16 cellular contexts compared by ENCODE assay signal in the genomic region with DNA sequence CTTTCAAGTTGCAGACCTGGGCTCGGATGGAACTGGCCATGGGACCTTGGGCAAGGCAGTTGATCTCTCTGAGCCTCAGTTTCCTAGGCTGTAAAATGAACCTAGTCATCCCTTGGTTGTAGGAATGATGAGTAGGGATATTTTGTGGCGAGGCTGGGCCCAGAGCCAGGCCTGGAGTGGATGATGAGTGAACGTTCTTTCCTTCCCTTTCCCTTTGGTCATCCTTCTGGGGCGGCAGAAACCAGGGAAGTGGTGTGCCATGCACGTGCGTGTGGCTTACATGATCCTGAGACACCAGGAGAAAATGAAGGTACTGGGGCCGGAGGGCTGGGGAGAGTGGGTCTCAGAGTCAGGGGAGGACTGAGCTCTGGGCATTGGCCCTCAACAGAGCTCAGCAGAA. TPM values are rescaled to one million over a fixed set of nuclear protein-coding genes. Genes with fewer than 3 reads are reported as not detected.
A peak's percentile ranks its signal among the peaks of the same experiment; 100 is the strongest.
DNase-seq lines count a peak whose midpoint lies in the region; ATAC-seq and TF ChIP-seq lines count a peak whose summit lies in the region.
"Had no signal": no experiment of that assay in that cellular context is flagged by ENCODE, and none has a peak within 500 bp of the region (broad histone marks: within the 10 kb centered on the region; RNA-seq: fewer than 3 reads in every experiment).

No MANE protein-coding gene starts in this region.

- H3K27me3 ChIP-seq in sigmoid colon = no peaks in the 10 kb centered on the region

- intact Hi-C loops in sigmoid colon (cut with DNase I) = no loop called here

- DNase-seq in AG20443 (ENCODE audit: low spot score) = peak; percentile 32
- DNase-seq in EH (ENCODE audit: low read depth) = peak; percentile 11
- DNase-seq in amniotic epithelial cell (ENCODE audit: low read depth) = peak; percentile 59
- peak; percentile 32 to 43 for DNase-seq in lung microvascular endothelial cell (ENCODE audit: low read depth in 2 of 2)
- no peak for DNase-seq in GOT3 (lab: John Stamatoyannopoulos, UW)
- DNase-seq in sigmoid colon = no peak
- DNase-seq: ACHN; CD4-positive, alpha-beta T cell; KG1; NCI-H1436 treated with DMSO at 0.1 percent for 48 hours; NCI-H2029 treated with DMSO at 0.1 percent for 48 hours; NCI-H2171 treated with DMSO at 0.1 percent for 48 hours; NCI-H446 treated with DMSO at 0.1 percent for 48 hours; NK-92 treated with Interleukin-12 subunit alpha and Interleukin-12 subunit beta, amount 100 ng/mL, for 24 hours had no signal

- no peak for TF ChIP-seq EP300 in sigmoid colon (IDR thresholded peaks at IDR 0.05)

- no peak for ATAC-seq in GM19452 (IDR thresholded peaks at IDR 0.05; ENCODE audit: unreplicated experiment)
- ATAC-seq: GM23338 had no signal

- H3K9me3 ChIP-seq in sigmoid colon = no peaks in the 10 kb centered on the region

- H3K36me3 ChIP-seq in sigmoid colon = peaks cover 57 to 95% (median 86%) of the 10 kb centered on the region in 4 donors

- no peak overlapping the region for H3K4me3 ChIP-seq in sigmoid colon
- H3K4me3 ChIP-seq: GM23338 had no signal

- H3K4me1 ChIP-seq in sigmoid colon = peaks cover 0 to 32% (median 24%) of the 10 kb centered on the region in 4 donors

- 87% methylated on average over 7 of the region's 7 CpGs for WGBS in sigmoid colon, 2 donors

- H3K27ac ChIP-seq in sigmoid colon = no peak overlapping the region

- TF ChIP-seq POLR2A in sigmoid colon (IDR thresholded peaks at IDR 0.05) = no peak

- TF ChIP-seq CTCF in sigmoid colon (IDR thresholded peaks at IDR 0.05) = no peak

RNA-seq across cellular contexts. Expression of gene FBRS, which starts 8.4 kb away (rescaled TPM):
- total RNA-seq in lung microvascular endothelial cell (7.8 and 13.3 TPM in 2 replicates), sigmoid colon (10 to 100 TPM; 12.5 to 29.6 (median 22.7) TPM)
- polyA plus RNA-seq in sigmoid colon = 10 to 100 TPM; 26.4 to 61.6 (median 30.0) TPM

RNA-seq across cellular contexts. Expression of gene PRR14, which starts 15.9 kb away (rescaled TPM):
- total RNA-seq in lung microvascular endothelial cell (4.1 and 4.4 TPM in 2 replicates), sigmoid colon (10 to 100 TPM; 20.8 to 37.5 (median 29.4) TPM)
- polyA plus RNA-seq in sigmoid colon = 10 to 100 TPM; 28.8 to 51.4 (median 38.4) TPM

RNA-seq across cellular contexts. Expression of gene SRCAP, which starts 32.3 kb away (rescaled TPM):
- total RNA-seq in lung microvascular endothelial cell (16.6 and 24.8 TPM in 2 replicates), sigmoid colon (10 to 100 TPM; 13.2 to 39.1 (median 23.4) TPM)
- 10 to 100 TPM in 1 of 3 donors, 1 to 10 TPM in 2; 2.4 to 37.3 (median 9.0) TPM for polyA plus RNA-seq in sigmoid colon

RNA-seq across cellular contexts. Expression of gene ZNF689, which starts 56.5 kb away (rescaled TPM):
- total RNA-seq in lung microvascular endothelial cell = 3.1 and 4.0 TPM in 2 replicates
- total RNA-seq in sigmoid colon = 10 to 100 TPM in 1 of 4 donors, 1 to 10 TPM in 3; 7.9 to 10.3 (median 9.8) TPM
- 1 to 10 TPM; 3.6 to 5.2 (median 4.9) TPM for polyA plus RNA-seq in sigmoid colon

Comparison
In these comparisons a context has a peak if more than half of its experiments do, and no peak if none do; other contexts are left out.
1. DNase-seq: peak in AG20443 (single experiment), EH (single experiment), amniotic epithelial cell (single experiment) and lung microvascular endothelial cell (2 of 2); none in GOT3 (single experiment) and sigmoid colon (single experiment).